12 cellular contexts compared by ENCODE assay signal in genomic region chr14:106347890-106348755, GRCh38.
"Had no signal": no experiment of that assay in that cellular context is flagged by ENCODE, and none has a peak within 500 bp of the region (broad histone marks: within the 10 kb centered on the region; RNA-seq: fewer than 3 reads in every experiment).

No MANE protein-coding gene starts in this region.

- H3K9me3 ChIP-seq: ascending aorta, breast epithelium, gastroesophageal sphincter, psoas muscle, sigmoid colon had no signal

- H3K4me3 Mint-ChIP-seq: activated CD4-positive, alpha-beta memory T cell treated with anti-CD3 and anti-CD28 coated beads, Interleukin-2, amount 10 ng/mL, durations not matched to agents 7 days and 5 days; activated naive CD4-positive, alpha-beta T cell treated with anti-CD3 and anti-CD28 coated beads, Interleukin-2, amount 10 ng/mL, durations not matched to agents 7 days and 5 days; activated T-cell treated with anti-CD3 and anti-CD28 coated beads, Interleukin-2, amount 50 U/mL, for 24 hours; natural killer cell treated with Interleukin-12 subunit alpha and Interleukin-12 subunit beta and Interleukin-15 and Interleukin-18, amount 100 ng/mL, for 72 hours had no signal

- H3K4me1 ChIP-seq: ascending aorta, breast epithelium, gastroesophageal sphincter, psoas muscle, sigmoid colon had no signal

- H3K36me3 ChIP-seq: ascending aorta, breast epithelium, gastroesophageal sphincter, sigmoid colon had no signal

- H3K4me1 Mint-ChIP-seq: activated naive CD4-positive, alpha-beta T cell treated with anti-CD3 and anti-CD28 coated beads, Interleukin-2, amount 10 ng/mL, durations not matched to agents 7 days and 5 days had no signal

- FAIRE-seq: keratinocyte had no signal

- H3K27ac ChIP-seq: ascending aorta, breast epithelium, dorsolateral prefrontal cortex, gastroesophageal sphincter, psoas muscle, sigmoid colon had no signal

- H3K27me3 Mint-ChIP-seq: activated T-cell treated with anti-CD3 and anti-CD28 coated beads, Interleukin-2, amount 50 U/mL, for 24 hours had no signal

- H3K9me3 Mint-ChIP-seq: activated CD4-positive, alpha-beta memory T cell treated with anti-CD3 and anti-CD28 coated beads, Interleukin-2, amount 10 ng/mL, durations not matched to agents 7 days and 5 days; activated naive CD4-positive, alpha-beta T cell treated with anti-CD3 and anti-CD28 coated beads, Interleukin-2, amount 10 ng/mL, durations not matched to agents 7 days and 5 days; activated T-cell treated with anti-CD3 and anti-CD28 coated beads, Interleukin-2, amount 50 U/mL, for 24 hours; natural killer cell treated with Interleukin-12 subunit alpha and Interleukin-12 subunit beta and Interleukin-15 and Interleukin-18, amount 100 ng/mL, for 72 hours had no signal

- H3K27ac Mint-ChIP-seq: activated CD4-positive, alpha-beta memory T cell treated with anti-CD3 and anti-CD28 coated beads, Interleukin-2, amount 10 ng/mL, durations not matched to agents 7 days and 5 days; activated naive CD4-positive, alpha-beta T cell treated with anti-CD3 and anti-CD28 coated beads, Interleukin-2, amount 10 ng/mL, durations not matched to agents 7 days and 5 days; activated T-cell treated with anti-CD3 and anti-CD28 coated beads, Interleukin-2, amount 50 U/mL, for 24 hours; natural killer cell treated with Interleukin-12 subunit alpha and Interleukin-12 subunit beta and Interleukin-15 and Interleukin-18, amount 100 ng/mL, for 72 hours had no signal

- H3K27me3 ChIP-seq: ascending aorta had no signal

- H3K36me3 Mint-ChIP-seq: activated naive CD4-positive, alpha-beta T cell treated with anti-CD3 and anti-CD28 coated beads, Interleukin-2, amount 10 ng/mL, durations not matched to agents 7 days and 5 days; natural killer cell treated with Interleukin-12 subunit alpha and Interleukin-12 subunit beta and Interleukin-15 and Interleukin-18, amount 100 ng/mL, for 72 hours had no signal

- ATAC-seq: gastroesophageal sphincter, psoas muscle had no signal

- DNase-seq: dorsolateral prefrontal cortex, mammary epithelial cell had no signal

- H3K4me3 ChIP-seq: ascending aorta, breast epithelium, dorsolateral prefrontal cortex, gastroesophageal sphincter, psoas muscle, sigmoid colon had no signal
